9 cellular contexts compared by ENCODE assay signal in the genomic region with DNA sequence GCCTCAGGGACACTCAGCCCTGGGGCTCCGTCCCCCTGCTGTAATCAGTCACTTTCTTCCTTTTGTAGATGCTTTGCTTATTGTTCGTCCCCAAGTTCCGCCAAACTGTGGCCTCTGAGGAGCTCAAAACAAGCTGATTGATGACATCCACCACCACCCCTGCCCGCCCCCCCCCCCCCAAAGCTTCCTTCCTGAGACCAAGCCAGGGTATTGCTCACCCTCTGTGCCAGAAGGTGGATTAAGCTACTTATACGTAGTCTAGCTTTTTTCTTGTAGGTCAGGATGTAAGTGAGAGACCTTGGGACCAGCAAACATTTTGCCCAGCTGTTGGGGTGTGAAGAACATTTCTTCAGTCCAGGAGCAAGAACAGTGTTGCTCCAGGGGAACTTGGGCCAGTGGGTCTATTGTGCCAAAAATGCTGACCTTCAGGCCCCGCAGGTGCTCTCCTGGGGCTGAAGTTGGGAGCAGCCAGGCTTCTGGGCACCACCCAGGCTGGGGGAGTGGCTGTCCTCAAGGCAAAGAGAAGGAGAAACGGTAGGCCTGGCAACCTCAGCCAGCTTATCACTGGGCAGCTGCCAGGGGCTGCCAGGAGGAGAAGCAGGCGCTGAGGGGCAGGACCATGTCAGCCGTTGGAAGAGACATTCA. TPM values are rescaled to one million over a fixed set of nuclear protein-coding genes. Genes with fewer than 3 reads are reported as not detected.
A peak's percentile ranks its signal among the peaks of the same experiment; 100 is the strongest.
DNase-seq lines count a peak whose midpoint lies in the region; ATAC-seq and TF ChIP-seq lines count a peak whose summit lies in the region.
"Had no signal": no experiment of that assay in that cellular context is flagged by ENCODE, and none has a peak within 500 bp of the region (broad histone marks: within the 10 kb centered on the region; RNA-seq: fewer than 3 reads in every experiment).

No MANE protein-coding gene starts in this region.

- H3K27ac ChIP-seq in dorsolateral prefrontal cortex (peak overlapping the region; percentile 74 to 98 (median 93)), tibial nerve (peak overlapping the region; percentile 79 to 93 (median 92))

- TF ChIP-seq EP300 in tibial nerve (IDR thresholded peaks at IDR 0.05): peak in 1 of 2 donors; percentile 21

- H3K9me3 ChIP-seq in tibial nerve: peaks cover 0 to 14% (median 3%) of the 10 kb centered on the region in 4 donors

- peaks cover 0 to 63% (median 43%) of the 10 kb centered on the region in 4 donors for H3K4me1 ChIP-seq in tibial nerve

- H3K27ac Mint-ChIP-seq in mesothelial cell of epicardium: peak overlapping the region; percentile 98

- TF ChIP-seq CTCF in dorsolateral prefrontal cortex (IDR thresholded peaks at IDR 0.05 in 54 of 56, conservative IDR thresholded peaks at IDR 0.05 in 2 of 56; ENCODE audit: low read depth in 1 of 56, partially characterized antibody in 56 of 56): no peak
- no peak for TF ChIP-seq CTCF in mesothelial cell of epicardium (IDR thresholded peaks at IDR 0.05; ENCODE audit: unreplicated experiment)
- TF ChIP-seq CTCF in tibial nerve (IDR thresholded peaks at IDR 0.05): no peak

- intact Hi-C loops in dorsolateral prefrontal cortex (cut with DNase I): loop anchor here in 1 of 2 donors (2.0 kb wide), 1 partner anchor 16 kb away; no protein-coding TSS in a partner anchor

- H3K4me3 ChIP-seq in dorsolateral prefrontal cortex (no peak overlapping the region), tibial nerve (no peak overlapping the region)

- no peak for TF ChIP-seq POLR2A in tibial nerve (IDR thresholded peaks at IDR 0.05)

- no peaks in the 10 kb centered on the region for H3K27me3 Mint-ChIP-seq in mesothelial cell of epicardium (ENCODE audit: low read depth)
- H3K27me3 Mint-ChIP-seq: stimulated activated naive B cell treated with anti-CD40 and anti-IgM and Interleukin-4, amounts not matched to agents 10 μg/mL and 1 μg/mL and 100 μg/mL, for 72 hours had no signal

- H3K36me3 Mint-ChIP-seq in mesothelial cell of epicardium: peaks cover 8% of the 10 kb centered on the region

- no peaks in the 10 kb centered on the region for H3K27me3 ChIP-seq in dorsolateral prefrontal cortex
- no peaks in the 10 kb centered on the region for H3K27me3 ChIP-seq in tibial nerve

- DNase-seq in NCI-H446 (lab: John Stamatoyannopoulos, UW): peak; percentile 15 to 60
- no peak for DNase-seq in dorsolateral prefrontal cortex
- no peak for DNase-seq in mesothelial cell of epicardium (ENCODE audit: low spot score in 2 of 2, unreplicated experiment in 2 of 2)
- peak in 1 of 2 donors; percentile 44 for DNase-seq in tibial nerve (ENCODE audit: low spot score in 2 of 2)
- no peak for DNase-seq in NCI-H1417 treated with DMSO at 0.1 percent for 48 hours (lab: John Stamatoyannopoulos, UW)
- no peak for DNase-seq in central memory CD4-positive, alpha-beta T cell
- no peak for DNase-seq in GM19240 (ENCODE audit: insufficient read length, low spot score)

- 41 to 44% methylated on average over 9 of the region's 9 CpGs for WGBS in tibial nerve, 2 donors

- ATAC-seq in HG03432 (IDR thresholded peaks at IDR 0.05; ENCODE audit: unreplicated experiment): no peak

- peaks cover 4% of the 10 kb centered on the region for H3K9me3 Mint-ChIP-seq in mesothelial cell of epicardium

- H3K4me1 Mint-ChIP-seq in mesothelial cell of epicardium: peaks cover 29% of the 10 kb centered on the region

- no peak overlapping the region for H3K4me3 Mint-ChIP-seq in mesothelial cell of epicardium
- H3K4me3 Mint-ChIP-seq: stimulated activated naive B cell treated with anti-CD40 and anti-IgM and Interleukin-4, amounts not matched to agents 10 μg/mL and 1 μg/mL and 100 μg/mL, for 72 hours had no signal

- peaks cover 0 to 14% (median 0%) of the 10 kb centered on the region in 3 donors for H3K36me3 ChIP-seq in tibial nerve

RNA-seq across cellular contexts. Expression of a gene that starts 17.9 kb away (rescaled TPM):
- 10 to 100 TPM in 115 of 120 experiments, 1 to 10 TPM in 5; 8.3 to 21.9 (median 13.9) TPM for total RNA-seq in dorsolateral prefrontal cortex
- total RNA-seq in mesothelial cell of epicardium: 10.9 to 11.8 TPM (median 11.7 TPM) in 3 replicates
- total RNA-seq in tibial nerve: 10 to 100 TPM; 33.6 to 98.8 (median 93.2) TPM

Comparison
In these comparisons a context has a peak if more than half of its experiments do, and no peak if none do; other contexts are left out.
1. DNase-seq: peak in NCI-H446 (2 of 2); none in dorsolateral prefrontal cortex (0 of 10), mesothelial cell of epicardium (0 of 2), NCI-H1417 treated with DMSO at 0.1 percent for 48 hours (single experiment), central memory CD4-positive, alpha-beta T cell (single experiment) and GM19240 (single experiment).